In genomic region chr11:45025716-45026492, GRCh38 we compare ENCODE assay signal across 8 cellular contexts.
A peak's percentile ranks its signal among the peaks of the same experiment; 100 is the strongest.
DNase-seq lines count a peak whose midpoint lies in the region; ATAC-seq and TF ChIP-seq lines count a peak whose summit lies in the region.

No MANE protein-coding gene starts in this region.

- no peak for TF ChIP-seq CTCF in GM12865 (IDR thresholded peaks at IDR 0.05; ENCODE audit: insufficient read depth, low read depth, low read length, missing control alignments)
- TF ChIP-seq CTCF in fibroblast of lung (conservative IDR thresholded peaks at IDR 0.05 in 1 of 2, IDR thresholded peaks at IDR 0.05 in 1 of 2; ENCODE audit: low read depth in 1 of 2, low read length in 2 of 2), result no peak

- no peak overlapping the region for H3K4me2 ChIP-seq in fibroblast of lung (ENCODE audit: extremely low read depth, insufficient read depth, low read length)

- H3K9me3 Mint-ChIP-seq in stimulated activated effector memory CD8-positive, alpha-beta T cell treated with anti-CD3 and anti-CD28 coated beads, Interleukin-12 subunit alpha, Interleukin-12 subunit beta, amount 100 ng/mL, for 72 hours, result no peaks in the 10 kb centered on the region

- no peak for TF ChIP-seq POLR2A in erythroblast (IDR thresholded peaks at IDR 0.05; ENCODE audit: low read length)

- H3K36me3 ChIP-seq in fibroblast of lung (ENCODE audit: control insufficient read depth, insufficient read depth, low read length), result no peaks in the 10 kb centered on the region

- H3K79me2 ChIP-seq in fibroblast of lung (ENCODE audit: control insufficient read depth, insufficient read depth, low read length), result no peaks in the 10 kb centered on the region

- H3K27me3 ChIP-seq in fibroblast of lung (ENCODE audit: control insufficient read depth, insufficient read depth, low read length), result peaks cover 9% of the 10 kb centered on the region

- no peak overlapping the region for H3K4me3 ChIP-seq in GM12865 (ENCODE audit: low read depth, low read length)
- H3K4me3 ChIP-seq in fibroblast of lung (replicated peaks in 1 of 4; ENCODE audit: control extremely low read depth in 1 of 4, insufficient read depth in 1 of 4, low read depth in 3 of 4, low read length in 4 of 4), result no peak overlapping the region

- H3K4me1 Mint-ChIP-seq in stimulated activated effector memory CD8-positive, alpha-beta T cell treated with anti-CD3 and anti-CD28 coated beads, Interleukin-12 subunit alpha, Interleukin-12 subunit beta, amount 100 ng/mL, for 72 hours, result peaks cover 13% of the 10 kb centered on the region

- peak; percentile 35 for DNase-seq in GM12865 (ENCODE audit: low read depth)
- DNase-seq in NCI-H69 (lab: John Stamatoyannopoulos, UW), result peak; percentile 85
- peak; percentile 38 to 75 for DNase-seq in fibroblast of lung (ENCODE audit: low read depth in 2 of 2)
- DNase-seq in stimulated activated effector memory CD8-positive, alpha-beta T cell treated with anti-CD3 and anti-CD28 coated beads, Interleukin-12 subunit alpha, Interleukin-12 subunit beta, amount 100 ng/mL, for 72 hours (ENCODE audit: low spot score in 2 of 2), result no peak
- no peak for DNase-seq in erythroblast (lab: John Stamatoyannopoulos, UW)

- no peak overlapping the region for H3K9ac ChIP-seq in fibroblast of lung (ENCODE audit: insufficient read depth, low read length)

- ATAC-seq in GM21737 (IDR thresholded peaks at IDR 0.05; ENCODE audit: unreplicated experiment) (peak; percentile 89), HG03457 (IDR thresholded peaks at IDR 0.05; ENCODE audit: unreplicated experiment) (no peak), GM21717 (IDR thresholded peaks at IDR 0.05; ENCODE audit: unreplicated experiment) (no peak)
- peak; percentile 54 for ATAC-seq in stimulated activated effector memory CD8-positive, alpha-beta T cell treated with anti-CD3 and anti-CD28 coated beads, Interleukin-12 subunit alpha, Interleukin-12 subunit beta, amount 100 ng/mL, for 72 hours

- H2AFZ ChIP-seq in fibroblast of lung (ENCODE audit: low read length), result peak overlapping the region; percentile 3

- no peaks in the 10 kb centered on the region for H3K9me3 ChIP-seq in fibroblast of lung (ENCODE audit: control insufficient read depth, insufficient read depth, low read depth, low read length)

- peak overlapping the region; percentile 85 for H3K27ac Mint-ChIP-seq in stimulated activated effector memory CD8-positive, alpha-beta T cell treated with anti-CD3 and anti-CD28 coated beads, Interleukin-12 subunit alpha, Interleukin-12 subunit beta, amount 100 ng/mL, for 72 hours

- no peaks in the 10 kb centered on the region for H4K20me1 ChIP-seq in fibroblast of lung (ENCODE audit: control insufficient read depth, extremely low read depth, insufficient read depth, low read length)

- no peaks in the 10 kb centered on the region for H3K36me3 Mint-ChIP-seq in stimulated activated effector memory CD8-positive, alpha-beta T cell treated with anti-CD3 and anti-CD28 coated beads, Interleukin-12 subunit alpha, Interleukin-12 subunit beta, amount 100 ng/mL, for 72 hours

- no peak overlapping the region for H3K4me3 Mint-ChIP-seq in stimulated activated effector memory CD8-positive, alpha-beta T cell treated with anti-CD3 and anti-CD28 coated beads, Interleukin-12 subunit alpha, Interleukin-12 subunit beta, amount 100 ng/mL, for 72 hours

- peaks cover 23% of the 10 kb centered on the region for H3K4me1 ChIP-seq in fibroblast of lung (ENCODE audit: control insufficient read depth, extremely low read depth, insufficient read depth, low read length)

- H3K27ac ChIP-seq in fibroblast of lung (ENCODE audit: insufficient read depth, low read length), result no peak overlapping the region

Comparison
In these comparisons a context has a peak if more than half of its experiments do, and no peak if none do; other contexts are left out.
1. DNase-seq: peak in GM12865 (single experiment), NCI-H69 (single experiment) and fibroblast of lung (2 of 2); none in stimulated activated effector memory CD8-positive, alpha-beta T cell treated with anti-CD3 and anti-CD28 coated beads, Interleukin-12 subunit alpha, Interleukin-12 subunit beta, amount 100 ng/mL, for 72 hours (0 of 2) and erythroblast (0 of 2).
2. ATAC-seq: peak in GM21737 (single experiment) and stimulated activated effector memory CD8-positive, alpha-beta T cell treated with anti-CD3 and anti-CD28 coated beads, Interleukin-12 subunit alpha, Interleukin-12 subunit beta, amount 100 ng/mL, for 72 hours (single experiment); none in HG03457 (single experiment) and GM21717 (single experiment).